In genomic region chr7:158568974-158569857, GRCh38 we compare ENCODE assay signal across 24 cellular contexts.
"Had no signal": no experiment of that assay in that cellular context is flagged by ENCODE, and none has a peak within 500 bp of the region (broad histone marks: within the 10 kb centered on the region; RNA-seq: fewer than 3 reads in every experiment).

No MANE protein-coding gene starts in this region.

- H3K27ac Mint-ChIP-seq: memory B cell, mesothelial cell of epicardium, nephron, progenitor cell of endocrine pancreas had no signal

- H3K9me3 ChIP-seq: esophagus muscularis mucosa, gastroesophageal sphincter, left ventricle myocardium inferior, lower lobe of right lung, neutrophil, ovary, stomach, upper lobe of left lung, uterus had no signal

- H3K36me3 Mint-ChIP-seq: memory B cell, mesothelial cell of epicardium had no signal

- H3K9me3 Mint-ChIP-seq: memory B cell, mesothelial cell of epicardium, nephron had no signal

- H3K4me1 Mint-ChIP-seq: memory B cell, mesothelial cell of epicardium, nephron had no signal

- ATAC-seq: gastroesophageal sphincter, left cardiac atrium had no signal

- H3K4me3 Mint-ChIP-seq: memory B cell, mesothelial cell of epicardium, nephron had no signal

- DNase-seq: effector memory CD4-positive, alpha-beta T cell; foreskin fibroblast; glutamatergic neuron; kidney; left cardiac atrium; left ventricle myocardium inferior; lower lobe of right lung; ovary; right cardiac atrium; small intestine; stimulated activated CD4-positive, alpha-beta T cell treated with anti-CD3 and anti-CD28 coated beads, Interleukin-12 subunit alpha, Interleukin-12 subunit beta, amount 100 ng/mL, for 4 hours; stimulated activated naive CD4-positive, alpha-beta T cell; stomach; substantia nigra; uterus had no signal

- H3K27me3 ChIP-seq: ovary, uterus had no signal

- H3K4me1 ChIP-seq: gastroesophageal sphincter, lower lobe of right lung, uterus had no signal

- H3K4me3 ChIP-seq: esophagus muscularis mucosa, gastroesophageal sphincter, left ventricle myocardium inferior, lower lobe of right lung, ovary, uterus had no signal

- H3K36me3 ChIP-seq: esophagus muscularis mucosa, gastroesophageal sphincter, left ventricle myocardium inferior, lower lobe of right lung, neutrophil, ovary, stomach, upper lobe of left lung, uterus had no signal

- H3K27ac ChIP-seq: epithelial cell of prostate, esophagus muscularis mucosa, gastroesophageal sphincter, left ventricle myocardium inferior, lower lobe of right lung, neutrophil, ovary, upper lobe of left lung, uterus had no signal
